20 cellular contexts compared by ENCODE assay signal in genomic region chr3:151751161-151751560, GRCh38. TPM values are rescaled to one million over a fixed set of nuclear protein-coding genes. Genes with fewer than 3 reads are reported as not detected.
DNase-seq lines count a peak whose midpoint lies in the region; TF ChIP-seq lines count a peak whose summit lies in the region.
"Had no signal": no experiment of that assay in that cellular context is flagged by ENCODE, and none has a peak within 500 bp of the region (broad histone marks: within the 10 kb centered on the region; RNA-seq: fewer than 3 reads in every experiment).

No MANE protein-coding gene starts in this region.

- H3K27ac Mint-ChIP-seq in T-helper 2 cell treated with Interferon-gamma antibody and Interleukin-4, amounts not matched to agents 5 μg/mL and 100 μg/mL, for 36 hours, result no peak overlapping the region
- H3K27ac Mint-ChIP-seq: activated naive CD4-positive, alpha-beta T cell treated with anti-CD3 and anti-CD28 coated beads for 36 hours; effector memory CD8-positive, alpha-beta T cell; HFFc6 had no signal

- H3K9ac ChIP-seq in liver (ENCODE audit: low read depth in 1 of 2, low read length in 2 of 2), result no peak overlapping the region

- intact Hi-C loops in spleen (cut with DNase I; ENCODE audit: low total_unique reads), result no loop called here

- TF ChIP-seq CTCF in BJ (IDR thresholded peaks at IDR 0.05; ENCODE audit: insufficient read depth, low read depth, low read length), result no peak
- no peak for TF ChIP-seq CTCF in NB4 (IDR thresholded peaks at IDR 0.05; ENCODE audit: low read depth, low read length)
- no peak for TF ChIP-seq CTCF in cardiac fibroblast (IDR thresholded peaks at IDR 0.05; ENCODE audit: low read depth, low read length)
- TF ChIP-seq CTCF in liver (IDR thresholded peaks at IDR 0.05; ENCODE audit: low read depth, low read length, missing input control), result no peak
- no peak for TF ChIP-seq CTCF in spleen (IDR thresholded peaks at IDR 0.05 in 8 of 11, conservative IDR thresholded peaks at IDR 0.05 in 3 of 11)

- H3K36me3 Mint-ChIP-seq in T-helper 2 cell treated with Interferon-gamma antibody and Interleukin-4, amounts not matched to agents 5 μg/mL and 100 μg/mL, for 36 hours (ENCODE audit: low read depth), result no peaks in the 10 kb centered on the region

- TF ChIP-seq RAD21 in liver (IDR thresholded peaks at IDR 0.05), result peak in 1 of 2 donors; percentile 29

- POLR2A ChIA-PET in BJ (lab: Charles Lee), result no interaction called here

- no peak overlapping the region for H3K4me3 Mint-ChIP-seq in T-helper 2 cell treated with Interferon-gamma antibody and Interleukin-4, amounts not matched to agents 5 μg/mL and 100 μg/mL, for 36 hours
- H3K4me3 Mint-ChIP-seq: activated naive CD4-positive, alpha-beta T cell treated with anti-CD3 and anti-CD28 coated beads for 36 hours; effector memory CD8-positive, alpha-beta T cell; HFFc6 had no signal

- H3K4me1 Mint-ChIP-seq in T-helper 2 cell treated with Interferon-gamma antibody and Interleukin-4, amounts not matched to agents 5 μg/mL and 100 μg/mL, for 36 hours (ENCODE audit: low read depth), result no peaks in the 10 kb centered on the region

- H3K36me3 ChIP-seq in BJ (ENCODE audit: control insufficient read depth, insufficient read depth, low read length) (no peaks in the 10 kb centered on the region), liver (ENCODE audit: control insufficient read depth in 4 of 4, insufficient read depth in 3 of 4, low read depth in 1 of 4, low read length in 3 of 4) (no peaks in the 10 kb centered on the region), spleen (no peaks in the 10 kb centered on the region)
- H3K36me3 ChIP-seq: cardiac muscle cell, heart left ventricle had no signal

- DNase-seq in BJ (ENCODE audit: low read depth) (peak; percentile 19), NB4 (ENCODE audit: low read depth) (peak; percentile 32), cardiac fibroblast (ENCODE audit: low read depth in 2 of 2) (peak; percentile 77 to 87), spleen (no peak)
- DNase-seq in stimulated activated CD4-positive, alpha-beta T cell treated with anti-CD3 and anti-CD28 coated beads, Interleukin-2, amount 100 ng/mL, for 24 hours, result no peak
- no peak for DNase-seq in T-helper 2 cell treated with Interferon-gamma antibody and Interleukin-4, amounts not matched to agents 5 μg/mL and 100 μg/mL, for 36 hours (ENCODE audit: low spot score)
- no peak for DNase-seq in activated CD4-positive, CD25-positive, alpha-beta regulatory T cell treated with anti-CD3 and anti-CD28 coated beads, Interleukin-2, amount 50 U/mL, for 72 hours
- DNase-seq: activated CD8-positive, alpha-beta memory T cell treated with anti-CD3 and anti-CD28 coated beads, Interleukin-2, amount 50 U/mL, for 4 hours; activated naive CD4-positive, alpha-beta T cell treated with anti-CD3 and anti-CD28 coated beads for 36 hours; DMS79; effector memory CD8-positive, alpha-beta T cell; heart left ventricle; HFFc6; kidney glomerular epithelial cell; posterior cingulate gyrus had no signal

- peaks cover 0 to 5% (median 0%) of the 10 kb centered on the region in 4 donors for H3K9me3 ChIP-seq in liver (ENCODE audit: control insufficient read depth in 4 of 4, low read length in 3 of 4)
- peaks cover 0 to 10% (median 7%) of the 10 kb centered on the region in 8 donors for H3K9me3 ChIP-seq in spleen

- H3K4me1 ChIP-seq in liver (ENCODE audit: control insufficient read depth in 4 of 4, insufficient read depth in 4 of 4, low read length in 3 of 4) (peaks cover 0 to 7% (median under 1%) of the 10 kb centered on the region in 4 donors), spleen (no peaks in the 10 kb centered on the region)
- H3K4me1 ChIP-seq: heart left ventricle had no signal

- H3K4me3 ChIP-seq in BJ (ENCODE audit: low read depth, low read length) (no peak overlapping the region), NB4 (ENCODE audit: low read depth, low read length) (no peak overlapping the region), cardiac fibroblast (replicated peaks in 1 of 2; ENCODE audit: low read depth in 2 of 2, low read length in 2 of 2) (no peak overlapping the region), liver (ENCODE audit: low read depth in 1 of 3, low read length in 3 of 3) (no peak overlapping the region), spleen (no peak overlapping the region)
- H3K4me3 ChIP-seq: cardiac muscle cell, heart left ventricle had no signal

- TF ChIP-seq POLR2A in NB4 (IDR thresholded peaks at IDR 0.05; ENCODE audit: extremely low read depth, insufficient read length), result no peak
- TF ChIP-seq POLR2A in spleen (IDR thresholded peaks at IDR 0.05), result no peak

- H3K27ac ChIP-seq in liver (ENCODE audit: low read depth in 1 of 2, low read length in 2 of 2), result no peak overlapping the region
- no peak overlapping the region for H3K27ac ChIP-seq in spleen
- H3K27ac ChIP-seq: C4-2B, cardiac muscle cell, heart left ventricle had no signal

- CTCF ChIA-PET in BJ (lab: Yijun Ruan, JAX), result no interaction called here

- no peaks in the 10 kb centered on the region for H3K27me3 ChIP-seq in BJ (ENCODE audit: control insufficient read depth, insufficient read depth, low read length)
- H3K27me3 ChIP-seq in liver (ENCODE audit: control insufficient read depth in 4 of 4, insufficient read depth in 4 of 4, low read length in 3 of 4), result no peaks in the 10 kb centered on the region
- no peaks in the 10 kb centered on the region for H3K27me3 ChIP-seq in spleen (replicated peaks in 1 of 7)
- H3K27me3 ChIP-seq: cardiac muscle cell, heart left ventricle had no signal

- 13% methylated on average over 1 of the region's 1 CpG for WGBS in liver
- 22 to 71% (median 38%) methylated on average over 1 of the region's 1 CpG for WGBS in spleen, 5 donors

- H3K9me3 Mint-ChIP-seq in T-helper 2 cell treated with Interferon-gamma antibody and Interleukin-4, amounts not matched to agents 5 μg/mL and 100 μg/mL, for 36 hours, result no peaks in the 10 kb centered on the region
- H3K9me3 Mint-ChIP-seq: activated naive CD4-positive, alpha-beta T cell treated with anti-CD3 and anti-CD28 coated beads for 36 hours; HFFc6 had no signal

- no peaks in the 10 kb centered on the region for H3K27me3 Mint-ChIP-seq in T-helper 2 cell treated with Interferon-gamma antibody and Interleukin-4, amounts not matched to agents 5 μg/mL and 100 μg/mL, for 36 hours (ENCODE audit: low read depth)

TF ChIP-seq in liver, 16 proteins besides CTCF, POLR2A, EP300 and RAD21 (continues in another document):
- TF ChIP-seq ZBTB33 (IDR thresholded peaks at IDR 0.05), result peak; percentile 40
- no peak for TF ChIP-seq JUND (IDR thresholded peaks at IDR 0.05)
- no peak for TF ChIP-seq NR2F2 (IDR thresholded peaks at IDR 0.05)
- no peak for TF ChIP-seq GABPA (IDR thresholded peaks at IDR 0.05 in 1 of 2, conservative IDR thresholded peaks at IDR 0.05 in 1 of 2)
- peak; percentile 12 for TF ChIP-seq SP1 (IDR thresholded peaks at IDR 0.05)
- no peak for TF ChIP-seq TAF1 (conservative IDR thresholded peaks at IDR 0.05)
- no peak for TF ChIP-seq FOXA2 (IDR thresholded peaks at IDR 0.05)
- peak in 1 of 2 donors; percentile 37 for TF ChIP-seq HNF4A (conservative IDR thresholded peaks at IDR 0.05)
- no peak for TF ChIP-seq ATF3 (IDR thresholded peaks at IDR 0.05)
- no peak for TF ChIP-seq FOXA1 (IDR thresholded peaks at IDR 0.05)
- TF ChIP-seq MAX (IDR thresholded peaks at IDR 0.05), result no peak

RNA-seq across cellular contexts. Expression of gene AADACL2, which starts 17.4 kb away (rescaled TPM):
- not detected in 2 replicates for polyA plus RNA-seq in BJ (2011; rRNA removed)
- not detected in 2 replicates for polyA minus RNA-seq in BJ (2011; rRNA and poly(A)+ RNA removed)
- not detected for total RNA-seq in liver
- polyA plus RNA-seq in liver, result not detected
- not detected for total RNA-seq in spleen
- not detected for polyA plus RNA-seq in spleen
- total RNA-seq: activated naive CD4-positive, alpha-beta T cell treated with anti-CD3 and anti-CD28 coated beads for 36 hours; cardiac muscle cell; HFFc6; M059J; temporal lobe had no signal
- polyA plus RNA-seq: cardiac muscle cell, heart left ventricle had no signal

Comparison
In these comparisons a context has a peak if more than half of its experiments do, and no peak if none do; other contexts are left out.
1. DNase-seq: peak in BJ (single experiment), NB4 (single experiment) and cardiac fibroblast (2 of 2); none in stimulated activated CD4-positive, alpha-beta T cell treated with anti-CD3 and anti-CD28 coated beads, Interleukin-2, amount 100 ng/mL, for 24 hours (0 of 2), T-helper 2 cell treated with Interferon-gamma antibody and Interleukin-4, amounts not matched to agents 5 μg/mL and 100 μg/mL, for 36 hours (single experiment), activated CD4-positive, CD25-positive, alpha-beta regulatory T cell treated with anti-CD3 and anti-CD28 coated beads, Interleukin-2, amount 50 U/mL, for 72 hours (single experiment) and spleen (single experiment).